ENCODE assay signal across 8 cellular contexts in the genomic region with DNA sequence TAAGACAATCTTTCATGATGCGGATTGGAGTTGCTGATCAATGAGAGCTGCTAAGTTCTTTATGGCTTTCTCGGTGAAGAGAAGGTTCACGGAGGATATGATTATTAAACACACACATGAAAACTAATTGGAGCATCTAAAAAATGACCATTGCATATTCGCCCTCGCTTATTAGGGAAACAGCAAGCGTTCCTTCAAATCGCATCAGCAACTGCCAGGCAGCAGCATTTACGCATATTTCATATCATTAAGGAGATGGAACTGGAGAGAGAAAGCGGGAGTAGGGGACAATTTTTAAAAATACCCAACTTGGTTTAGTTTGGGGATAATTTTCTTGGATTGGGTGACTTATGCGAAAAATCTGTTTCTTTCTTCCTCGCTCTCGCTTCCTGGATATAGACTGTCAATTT. TPM values are rescaled to one million over a fixed set of nuclear protein-coding genes. Genes with fewer than 3 reads are reported as not detected.
DNase-seq lines count a peak whose midpoint lies in the region; ATAC-seq, FAIRE-seq and TF ChIP-seq lines count a peak whose summit lies in the region.

No MANE protein-coding gene starts in this region.

- H3K36me3 ChIP-seq in NT2/D1 (ENCODE audit: insufficient read depth, insufficient read length, low read length) (no peaks in the 10 kb centered on the region), endothelial cell of umbilical vein (ENCODE audit: control insufficient read depth in 2 of 2, extremely low read depth in 1 of 2, insufficient read depth in 2 of 2, low read length in 2 of 2) (no peaks in the 10 kb centered on the region), parathyroid adenoma (ENCODE audit: control insufficient read depth, insufficient read depth, low read length) (no peaks in the 10 kb centered on the region)

- ATAC-seq in HG03354 (IDR thresholded peaks at IDR 0.05; ENCODE audit: poor library complexity, severe bottlenecking, unreplicated experiment) (no peak), GM18505 (IDR thresholded peaks at IDR 0.05; ENCODE audit: unreplicated experiment) (no peak), HG03159 (IDR thresholded peaks at IDR 0.05; ENCODE audit: unreplicated experiment) (no peak)

- no peaks in the 10 kb centered on the region for H3K9me1 ChIP-seq in endothelial cell of umbilical vein (replicated peaks; ENCODE audit: control insufficient read depth, extremely low read depth, insufficient read depth, low read length)

- H3K27ac ChIP-seq in endothelial cell of umbilical vein (ENCODE audit: insufficient read depth, low read depth, low read length) (no peak overlapping the region), parathyroid adenoma (no peak overlapping the region)

- H4K20me1 ChIP-seq in endothelial cell of umbilical vein (replicated peaks; ENCODE audit: control insufficient read depth, extremely low read depth, insufficient read depth, low read length), result no peaks in the 10 kb centered on the region

- H3K4me1 ChIP-seq in NT2/D1 (ENCODE audit: insufficient read depth, insufficient read length) (peaks cover 2% of the 10 kb centered on the region), endothelial cell of umbilical vein (ENCODE audit: control insufficient read depth, extremely low read depth, insufficient read depth, low read length) (peaks cover 28% of the 10 kb centered on the region), parathyroid adenoma (peaks cover 4% of the 10 kb centered on the region)

- POLR2A ChIA-PET in endothelial cell of umbilical vein (lab: Charles Lee) (no interaction called here), HEK293T (lab: Yijun Ruan, JAX) (no interaction called here)

- TF ChIP-seq POLR2A in endothelial cell of umbilical vein (IDR thresholded peaks at IDR 0.05; ENCODE audit: low read depth, low read length), result no peak
- TF ChIP-seq POLR2A in GM18505 (IDR thresholded peaks at IDR 0.05; ENCODE audit: borderline replicate concordance, extremely low read depth, insufficient read depth, insufficient read length), result no peak

- H2AFZ ChIP-seq in endothelial cell of umbilical vein (ENCODE audit: low read depth, low read length) (peak overlapping the region; percentile 93), parathyroid adenoma (peak overlapping the region; percentile 76)

- H3K79me2 ChIP-seq in endothelial cell of umbilical vein (ENCODE audit: control insufficient read depth, insufficient read depth, low read length), result no peaks in the 10 kb centered on the region
- H3K79me2 ChIP-seq in parathyroid adenoma, result no peaks in the 10 kb centered on the region

- DNase-seq in DMS53 treated with DMSO at 0.1 percent for 48 hours (lab: John Stamatoyannopoulos, UW; ENCODE audit: unreplicated experiment) (peak; percentile 31), NT2/D1 (ENCODE audit: low read depth, low spot score) (no peak), endothelial cell of umbilical vein (ENCODE audit: low read depth, low spot score) (peak; percentile 57), HEK293T (ENCODE audit: extremely low spot score) (no peak)

- H3K9me3 ChIP-seq in NT2/D1 (ENCODE audit: insufficient read depth, low read length) (no peaks in the 10 kb centered on the region), endothelial cell of umbilical vein (replicated peaks; ENCODE audit: control insufficient read depth, insufficient read depth, low read length) (no peaks in the 10 kb centered on the region), parathyroid adenoma (ENCODE audit: control insufficient read depth, low read length) (no peaks in the 10 kb centered on the region)

- H3K4me3 ChIP-seq in NT2/D1 (ENCODE audit: insufficient read length, low read depth) (peak overlapping the region; percentile 59), endothelial cell of umbilical vein (replicated peaks in 1 of 3; ENCODE audit: insufficient read depth in 1 of 3, low read depth in 1 of 3, low read length in 3 of 3) (peak overlapping the region; percentile 40 to 85 (median 80)), parathyroid adenoma (ENCODE audit: low read depth, low read length) (peak overlapping the region; percentile 78)

- H3K4me2 ChIP-seq in endothelial cell of umbilical vein (ENCODE audit: insufficient read depth, low read length), result peak overlapping the region; percentile 83
- H3K4me2 ChIP-seq in parathyroid adenoma (ENCODE audit: low read length), result peak overlapping the region; percentile 58

- peaks cover 59% of the 10 kb centered on the region for H3K27me3 ChIP-seq in NT2/D1 (ENCODE audit: insufficient read depth, insufficient read length)
- H3K27me3 ChIP-seq in endothelial cell of umbilical vein (ENCODE audit: control insufficient read depth in 2 of 2, insufficient read depth in 2 of 2, low read length in 2 of 2), result peaks cover 8 to 14% of the 10 kb centered on the region in 2 experiments
- H3K27me3 ChIP-seq in parathyroid adenoma (ENCODE audit: control insufficient read depth, insufficient read depth, low read length), result no peaks in the 10 kb centered on the region

- intact Hi-C loops in endothelial cell of umbilical vein (cut with micrococcal nuclease), result loop anchor here (1.0 to 10.0 kb wide), 4 partner anchors 114 to 607 kb away; a partner anchor contains a TSS

- TF ChIP-seq CTCF in endothelial cell of umbilical vein (IDR thresholded peaks at IDR 0.05; ENCODE audit: extremely low read depth in 1 of 2, insufficient read depth in 1 of 2, low read depth in 1 of 2, low read length in 2 of 2) (no peak), parathyroid adenoma (IDR thresholded peaks at IDR 0.05) (no peak)

- peak overlapping the region; percentile 58 for H3K9ac ChIP-seq in NT2/D1 (ENCODE audit: insufficient read length, low read depth)
- H3K9ac ChIP-seq in endothelial cell of umbilical vein (replicated peaks; ENCODE audit: extremely low read depth, insufficient read depth, low read length), result peak overlapping the region; percentile 69
- H3K9ac ChIP-seq in parathyroid adenoma, result no peak overlapping the region

- no peak for FAIRE-seq in endothelial cell of umbilical vein (lab: Jason Lieb, UNC)

- no TSS peak for BruUV-seq in endothelial cell of umbilical vein (replicated peaks; lab: Mats Ljungman, UMichigan)

- CTCF ChIA-PET in endothelial cell of umbilical vein (lab: Charles Lee) (interaction anchor here (1.1 to 3.3 kb wide), 2 partner anchors 59 to 114 kb away, joined by 3 to 48 read pairs; no protein-coding TSS in a partner anchor), HEK293T (lab: Yijun Ruan, JAX) (no interaction called here)

- dilution Hi-C loops in endothelial cell of umbilical vein (cut with MboI; ENCODE audit: extremely low pct_ligation_motif_present, low sequenced_read_pairs), result no loop called here

TF ChIP-seq in endothelial cell of umbilical vein, 7 proteins besides CTCF, POLR2A, EP300 and RAD21:
- no peak for TF ChIP-seq JUN (IDR thresholded peaks at IDR 0.05; ENCODE audit: borderline replicate concordance, insufficient read depth, insufficient read length, low read depth)
- peak; percentile 10 for TF ChIP-seq EZH2 (IDR thresholded peaks at IDR 0.05; ENCODE audit: borderline replicate concordance, low read depth, low read length, severe bottlenecking)
TF ChIP-seq in endothelial cell of umbilical vein: peak in this region for 1.

TF ChIP-seq in HEK293T, 16 proteins besides CTCF, POLR2A, EP300 and RAD21:
- no peak for TF ChIP-seq LEF1 (IDR thresholded peaks at IDR 0.05; ENCODE audit: borderline replicate concordance)
- no peak for TF ChIP-seq FOXK2 (IDR thresholded peaks at IDR 0.05)

RNA-seq across cellular contexts. Expression of a gene that starts 0.7 kb away (rescaled TPM):
- 1.3 and 2.1 TPM in 2 replicates for total RNA-seq in endothelial cell of umbilical vein
- polyA plus RNA-seq in endothelial cell of umbilical vein, result 0.79 and 0.80 TPM in 2 replicates
- polyA plus RNA-seq in endothelial cell of umbilical vein (2011; cell fraction: cytosol; rRNA removed), result 0.35 and 0.79 TPM in 2 replicates
- 1.7 and 3.3 TPM in 2 replicates for polyA plus RNA-seq in endothelial cell of umbilical vein (2011; cell fraction: nucleus; rRNA removed)
- polyA plus RNA-seq in endothelial cell of umbilical vein (2012), result 0.54 and 0.67 TPM in 2 replicates
- polyA minus RNA-seq in endothelial cell of umbilical vein, result 2.7 and 3.1 TPM in 2 replicates
- polyA minus RNA-seq in endothelial cell of umbilical vein (2011; cell fraction: cytosol; rRNA and poly(A)+ RNA removed), result 2.6 TPM
- 0.77 and 4.0 TPM in 2 replicates for polyA minus RNA-seq in endothelial cell of umbilical vein (2011; cell fraction: nucleus; rRNA and poly(A)+ RNA removed)

Comparison
In these comparisons a context has a peak if more than half of its experiments do, and no peak if none do; other contexts are left out.
1. DNase-seq: peak in DMS53 treated with DMSO at 0.1 percent for 48 hours (single experiment) and endothelial cell of umbilical vein (single experiment); none in NT2/D1 (single experiment) and HEK293T (single experiment).
2. Peak in every context shown above with its lines, with median percentiles within 50 percentile points of each other: H3K4me3 ChIP-seq.